Comparison of ENCODE assay signal across 8 cellular contexts in the genomic region with DNA sequence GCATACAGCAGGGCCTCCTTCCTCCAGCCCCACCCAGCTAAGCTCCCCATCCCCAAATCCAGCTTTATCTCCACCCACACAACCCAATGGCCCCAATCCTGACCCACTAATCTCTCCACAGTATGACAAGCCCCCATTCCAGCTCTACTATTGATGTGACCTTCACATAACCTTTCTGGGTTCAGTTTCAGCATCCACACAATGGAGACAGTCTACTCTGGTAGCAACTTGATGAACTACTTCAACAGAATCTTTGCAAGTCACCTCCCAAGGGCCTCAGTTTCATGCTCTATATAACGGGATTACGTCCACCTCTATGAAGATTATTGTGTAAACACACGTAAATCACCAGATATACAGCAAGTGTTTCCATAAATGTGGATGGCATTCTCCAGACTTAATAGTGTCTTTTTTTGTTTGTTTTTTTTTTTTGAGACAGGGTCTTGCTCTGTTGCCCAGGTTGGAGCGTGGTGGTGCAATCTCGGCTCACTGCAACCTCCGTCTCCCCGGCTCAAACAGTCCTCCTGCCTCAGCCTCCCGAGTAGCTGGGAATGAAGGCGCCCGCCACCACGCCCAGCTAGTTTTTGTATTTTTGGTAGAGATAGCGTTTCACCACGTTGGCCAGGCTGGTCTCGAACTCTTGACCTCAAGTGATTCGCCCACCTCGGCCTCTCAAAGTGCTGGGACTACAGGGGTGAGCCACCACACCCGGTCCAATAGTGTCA. TPM values are rescaled to one million over a fixed set of nuclear protein-coding genes. Genes with fewer than 3 reads are reported as not detected.
A peak's percentile ranks its signal among the peaks of the same experiment; 100 is the strongest.
DNase-seq lines count a peak whose midpoint lies in the region; ATAC-seq and TF ChIP-seq lines count a peak whose summit lies in the region.

No MANE protein-coding gene starts in this region.

- H3K4me1 ChIP-seq in OCI-LY1 (ENCODE audit: insufficient read depth, low read length, severe bottlenecking) (peaks cover 39% of the 10 kb centered on the region), endocrine pancreas (ENCODE audit: control insufficient read depth, insufficient read depth, low read length) (no peaks in the 10 kb centered on the region), osteoblast (ENCODE audit: insufficient read depth, low read length) (peaks cover 13% of the 10 kb centered on the region)

- H3K79me2 ChIP-seq in OCI-LY1 (ENCODE audit: insufficient read depth, low read length) (peaks cover 45% of the 10 kb centered on the region), osteoblast (ENCODE audit: insufficient read depth, low read length) (peaks cover 48% of the 10 kb centered on the region)

- TF ChIP-seq CTCF in OCI-LY1 (IDR thresholded peaks at IDR 0.05; ENCODE audit: low read length), result no peak
- no peak for TF ChIP-seq CTCF in osteoblast (IDR thresholded peaks at IDR 0.05; ENCODE audit: extremely low read depth, low read depth, low read length)

- H3K9ac ChIP-seq in OCI-LY1 (ENCODE audit: low read length) (peak overlapping the region; percentile 91), endocrine pancreas (ENCODE audit: control insufficient read depth, insufficient read depth, low read length) (no peak overlapping the region)

- H3K9me3 ChIP-seq in OCI-LY1 (ENCODE audit: low read length) (no peaks in the 10 kb centered on the region), endocrine pancreas (ENCODE audit: control insufficient read depth, low read length) (no peaks in the 10 kb centered on the region), osteoblast (ENCODE audit: low read depth, low read length) (no peaks in the 10 kb centered on the region)

- no peak for ATAC-seq in GM21390 (IDR thresholded peaks at IDR 0.05; ENCODE audit: unreplicated experiment)
- no peak for ATAC-seq in GM18519 (IDR thresholded peaks at IDR 0.05; ENCODE audit: low FRiP score, unreplicated experiment)

- DNase-seq in D341Med (ENCODE audit: low spot score) (peak; percentile 60), osteoblast (ENCODE audit: insufficient read length, low spot score, missing footprints) (no peak), EL (no peak), kidney tubule cell (ENCODE audit: low spot score) (no peak)

- H2AFZ ChIP-seq in OCI-LY1 (ENCODE audit: low read length) (no peak overlapping the region), osteoblast (ENCODE audit: low read length) (peak overlapping the region; percentile 91)

- no peaks in the 10 kb centered on the region for H3K9me2 ChIP-seq in OCI-LY1 (ENCODE audit: low read depth, low read length)

- H3F3A ChIP-seq in OCI-LY1 (ENCODE audit: insufficient read depth, low read length), result no peaks in the 10 kb centered on the region

- H3K27ac ChIP-seq in OCI-LY1 (ENCODE audit: low read depth, low read length, poor library complexity, severe bottlenecking), result peak overlapping the region; percentile 70
- H3K27ac ChIP-seq in osteoblast (ENCODE audit: low read depth, low read length), result no peak overlapping the region

- peak overlapping the region; percentile 78 for H3K4me3 ChIP-seq in OCI-LY1 (ENCODE audit: low read depth, low read length, poor library complexity, severe bottlenecking)
- H3K4me3 ChIP-seq in endocrine pancreas (ENCODE audit: control insufficient read depth, insufficient read depth, low read length), result peak overlapping the region; percentile 75
- peak overlapping the region; percentile 97 for H3K4me3 ChIP-seq in osteoblast (ENCODE audit: insufficient read depth, low read length)

- no peaks in the 10 kb centered on the region for H4K20me1 ChIP-seq in OCI-LY1 (ENCODE audit: insufficient read depth, low read length)
- peaks cover 9% of the 10 kb centered on the region for H4K20me1 ChIP-seq in osteoblast (ENCODE audit: insufficient read depth, low read length)

- H3K4me2 ChIP-seq in OCI-LY1 (ENCODE audit: low read length) (peak overlapping the region; percentile 77), osteoblast (ENCODE audit: insufficient read depth, low read length) (peak overlapping the region; percentile 96)

- H3K27me3 ChIP-seq in OCI-LY1 (ENCODE audit: insufficient read depth, low read length) (no peaks in the 10 kb centered on the region), endocrine pancreas (ENCODE audit: control insufficient read depth, insufficient read depth, low read length) (no peaks in the 10 kb centered on the region), osteoblast (ENCODE audit: insufficient read depth, low read length) (no peaks in the 10 kb centered on the region)

- peaks cover 19% of the 10 kb centered on the region for H3K36me3 ChIP-seq in OCI-LY1 (ENCODE audit: insufficient read depth, low read length)
- H3K36me3 ChIP-seq in endocrine pancreas (ENCODE audit: control insufficient read depth, insufficient read depth, low read length), result no peaks in the 10 kb centered on the region
- no peaks in the 10 kb centered on the region for H3K36me3 ChIP-seq in osteoblast (ENCODE audit: insufficient read depth, low read length)

RNA-seq across cellular contexts. Expression of gene AHCY, which starts 1.4 kb away (rescaled TPM):
- 87.6 and 98.7 TPM in 2 replicates for total RNA-seq in osteoblast
